ENCODE assay signal across 8 cellular contexts in the genomic region with DNA sequence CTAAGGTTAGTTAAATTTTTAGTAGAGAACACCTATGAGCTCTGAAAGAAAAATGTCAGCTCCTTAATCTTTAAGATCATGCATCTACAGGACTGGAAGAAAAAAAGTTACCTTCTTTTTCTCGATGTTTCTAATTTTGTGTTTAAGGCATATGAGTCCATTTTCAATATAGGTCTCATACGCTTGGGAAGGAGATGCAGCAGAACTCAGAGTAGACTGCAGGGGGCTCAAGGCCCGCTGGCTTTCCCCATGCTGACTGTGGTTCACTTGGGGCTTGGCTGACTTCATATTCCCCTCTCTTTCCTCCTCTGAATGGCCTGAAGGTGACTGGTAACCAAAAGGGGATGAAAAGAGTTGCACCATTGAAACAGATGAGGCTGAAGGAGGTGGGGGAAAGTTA. TPM values are rescaled to one million over a fixed set of nuclear protein-coding genes. Genes with fewer than 3 reads are reported as not detected.
DNase-seq lines count a peak whose midpoint lies in the region; ATAC-seq, FAIRE-seq and TF ChIP-seq lines count a peak whose summit lies in the region.

No MANE protein-coding gene starts in this region.

- H3K4me3 ChIP-seq in coronary artery = peak overlapping the region; percentile 96

- H3K27me3 Mint-ChIP-seq in progenitor cell of endocrine pancreas = no peaks in the 10 kb centered on the region

- FAIRE-seq in RCC 7860 (lab: Jason Lieb, UNC) = peak; percentile 8

- no peak for DNase-seq in AG09319 (ENCODE audit: extremely low read depth, low read depth)
- DNase-seq in RCC 7860 (ENCODE audit: low spot score) = peak; percentile 45
- DNase-seq in coronary artery (ENCODE audit: low spot score) = no peak
- DNase-seq in progenitor cell of endocrine pancreas (ENCODE audit: low spot score, unreplicated experiment) = no peak
- DNase-seq in MV-4-11 (lab: John Stamatoyannopoulos, UW) = no peak
- DNase-seq in NCI-H774 (lab: John Stamatoyannopoulos, UW) = no peak

- H3K36me3 Mint-ChIP-seq in progenitor cell of endocrine pancreas (ENCODE audit: insufficient read depth) = peaks cover 3% of the 10 kb centered on the region

- peak overlapping the region; percentile 98 for H3K27ac Mint-ChIP-seq in progenitor cell of endocrine pancreas

- no peak for ATAC-seq in GM21786 (IDR thresholded peaks at IDR 0.05; ENCODE audit: unreplicated experiment)

- peak overlapping the region; percentile 97 for H3K4me3 Mint-ChIP-seq in progenitor cell of endocrine pancreas (ENCODE audit: low read depth)

- TF ChIP-seq CTCF in AG09319 (IDR thresholded peaks at IDR 0.05; ENCODE audit: low read depth, low read length) (peak; percentile 33), GM12872 (IDR thresholded peaks at IDR 0.05; ENCODE audit: insufficient read depth, low read depth, low read length) (peak; percentile 45), coronary artery (IDR thresholded peaks at IDR 0.05) (no peak), progenitor cell of endocrine pancreas (IDR thresholded peaks at IDR 0.05; ENCODE audit: unreplicated experiment) (peak; percentile 64)

- no peak overlapping the region for H3K27ac ChIP-seq in coronary artery

- peaks cover 37% of the 10 kb centered on the region for H3K4me1 Mint-ChIP-seq in progenitor cell of endocrine pancreas (ENCODE audit: low read depth)

- no peaks in the 10 kb centered on the region for H3K9me3 Mint-ChIP-seq in progenitor cell of endocrine pancreas (ENCODE audit: low read depth)

RNA-seq across cellular contexts. Expression of gene CAPRIN2, which starts 1.5 kb away (rescaled TPM):
- total RNA-seq in progenitor cell of endocrine pancreas = 82.2 and 91.5 TPM in 2 replicates

RNA-seq across cellular contexts. Expression of gene IPO8, which starts 57.6 kb away (rescaled TPM):
- total RNA-seq in progenitor cell of endocrine pancreas = 90.3 and 93.3 TPM in 2 replicates
